In the genomic region with DNA sequence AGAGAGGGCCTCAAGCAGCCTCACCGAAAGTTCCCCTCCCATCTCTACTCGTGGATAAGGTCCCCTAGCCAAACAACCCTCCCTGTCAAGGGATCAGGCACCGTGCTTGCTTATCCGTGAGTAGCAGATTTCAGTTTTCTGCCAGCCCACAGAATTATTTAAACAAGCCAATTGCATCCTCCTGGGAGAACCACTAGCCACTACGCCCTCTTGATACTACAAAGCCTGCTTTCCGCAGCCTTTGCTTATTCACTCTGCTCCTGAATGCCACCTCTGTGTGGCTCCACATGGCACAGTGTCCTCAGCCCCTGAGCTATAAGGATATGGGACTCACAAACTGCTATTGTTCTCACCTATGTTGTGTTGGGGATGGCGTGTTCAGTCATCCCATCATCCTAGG, we compare ENCODE assay signal across 21 cellular contexts. TPM values are rescaled to one million over a fixed set of nuclear protein-coding genes. Genes with fewer than 3 reads are reported as not detected.
"Had no signal": no experiment of that assay in that cellular context is flagged by ENCODE, and none has a peak within 500 bp of the region (broad histone marks: within the 10 kb centered on the region; RNA-seq: fewer than 3 reads in every experiment).

No MANE protein-coding gene starts in this region.

- H3K27ac ChIP-seq: KMS-11, SJSA1, SK-N-MC had no signal

- H3K9ac ChIP-seq: KMS-11 had no signal

- DNase-seq: Kasumi-1, MM.1S, NCI-H1092 treated with DMSO at 0.1 percent for 48 hours, NCI-H1436, NCI-H1694 treated with DMSO at 0.1 percent for 48 hours, NCI-H1930, NCI-H2081, NCI-H2107, NCI-H2227 treated with DMSO at 0.1 percent for 48 hours, NCI-H526 treated with DMSO at 0.1 percent for 48 hours, NCI-H774, Right ventricle myocardium superior, RPMI8226, SIG-M5 had no signal

- H3K4me1 ChIP-seq: SJSA1 had no signal

- H3K9me3 ChIP-seq: SJSA1 had no signal

- H3K4me3 ChIP-seq: K562, SJSA1, SK-N-MC had no signal

- ATAC-seq: K562 had no signal

- H3K4me3 Mint-ChIP-seq: IgD-negative memory B cell had no signal

- H3K27ac Mint-ChIP-seq: IgD-negative memory B cell had no signal

- H3K27me3 ChIP-seq: SJSA1 had no signal

- H3K36me3 ChIP-seq: SJSA1 had no signal

RNA-seq across cellular contexts. Expression of a gene that starts 5.9 kb away (rescaled TPM):
- total RNA-seq: K562, NCI-H460, Right ventricle myocardium superior, SJSA1 had no signal

RNA-seq across cellular contexts. Expression of a gene that starts 9.7 kb away (rescaled TPM):
- total RNA-seq: M059J, NCI-H460, Right ventricle myocardium superior, SJSA1 had no signal

RNA-seq across cellular contexts. Expression of a gene that starts 39.2 kb away (rescaled TPM):
- total RNA-seq: K562, Right ventricle myocardium superior had no signal

RNA-seq across cellular contexts. Expression of a gene that starts 41.5 kb away (rescaled TPM):
- total RNA-seq: NCI-H460, SJSA1 had no signal

RNA-seq across cellular contexts. Expression of a gene that starts 47.0 kb away (rescaled TPM):
- total RNA-seq: M059J, NCI-H460, Right ventricle myocardium superior, SJSA1 had no signal
